Comparison of ENCODE assay signal across 1 cellular context in genomic region chr5:94111209-94112004, GRCh38.
TF ChIP-seq lines count a peak whose summit lies in the region.

No MANE protein-coding gene starts in this region.

TF ChIP-seq in K562, 482 proteins besides CTCF, POLR2A, EP300 and RAD21 (continued from another document and continues in another):
- TF ChIP-seq NCOA6 (IDR thresholded peaks at IDR 0.05) (peak; percentile 74; the same call in 1 of the 2 replicates), OTX1 (CRISPR knock-in tag; IDR thresholded peaks at IDR 0.05) (peak; percentile 35; the same call in 1 of the 2 replicates), SP1 (CRISPR knock-in tag; IDR thresholded peaks at IDR 0.05) (peak; percentile 82), EHMT2 (IDR thresholded peaks at IDR 0.05) (peak; percentile 84; the same call in 1 of the 2 replicates), ZNF175 (CRISPR knock-in tag; IDR thresholded peaks at IDR 0.05; ENCODE audit: low read depth) (0 out of 2 replicates have a peak, but pooled peaks have one; percentile 32), ZNF589 (CRISPR knock-in tag; IDR thresholded peaks at IDR 0.05; ENCODE audit: low read depth) (no peak), ZFX (CRISPR knock-in tag; IDR thresholded peaks at IDR 0.05) (peak; percentile 98), ZNF77 (CRISPR knock-in tag; IDR thresholded peaks at IDR 0.05) (no peak), CHD1 (IDR thresholded peaks at IDR 0.05; ENCODE audit: low read length) (no peak), ELF2 (CRISPR knock-in tag; IDR thresholded peaks at IDR 0.05) (peak; percentile 96), FIP1L1 (IDR thresholded peaks at IDR 0.05; ENCODE audit: low read depth, low read length, poor library complexity, severe bottlenecking) (no peak), BACH1 (tag; IDR thresholded peaks at IDR 0.05) (no peak), NR0B1 (IDR thresholded peaks at IDR 0.05; ENCODE audit: partially characterized antibody) (no peak), GABPA (tag; conservative IDR thresholded peaks at IDR 0.05; ENCODE audit: low read depth) (peak; percentile 91), GATAD2A (IDR thresholded peaks at IDR 0.05) (no peak), GATAD2B (IDR thresholded peaks at IDR 0.05; ENCODE audit: borderline replicate concordance) (peak; percentile 67; the same call in 1 of the 2 replicates), YY1 (IDR thresholded peaks at IDR 0.05; ENCODE audit: borderline replicate concordance in 1 of 3, control insufficient read depth in 1 of 3, extremely low read depth in 1 of 3, insufficient read depth in 3 of 3, insufficient read length in 1 of 3, insufficient replicate concordance in 2 of 3, low read depth in 1 of 3, low read length in 2 of 3) (peak in 1 of 3 experiments; percentile 9), E2F3 (CRISPR knock-in tag; IDR thresholded peaks at IDR 0.05) (no peak), PCBP1 (IDR thresholded peaks at IDR 0.05; ENCODE audit: low read depth, low read length, poor library complexity, severe bottlenecking) (no peak), SREBF2 (CRISPR knock-in tag; IDR thresholded peaks at IDR 0.05) (no peak), MTA2 (IDR thresholded peaks at IDR 0.05; ENCODE audit: low read depth) (no peak), HNRNPH1 (optimal IDR thresholded peaks at IDR 0.05; ENCODE audit: low read depth, low read length) (no peak), ZBTB11 (CRISPR knock-in tag; IDR thresholded peaks at IDR 0.05) (peak in 2 of 3 experiments; percentile 58 to 94; a peak in 3 of 6 replicates), NFRKB (IDR thresholded peaks at IDR 0.05; ENCODE audit: low read depth) (no peak), NR2C2 (CRISPR knock-in tag; IDR thresholded peaks at IDR 0.05) (peak; percentile 85), NR2C2 (tag; IDR thresholded peaks at IDR 0.05) (peak; percentile 97), SLC30A9 (CRISPR knock-in tag; IDR thresholded peaks at IDR 0.05) (no peak), RAD51 (IDR thresholded peaks at IDR 0.05; ENCODE audit: borderline replicate concordance, low read depth) (no peak), GTF2A2 (tag; IDR thresholded peaks at IDR 0.05) (no peak), ZNF282 (CRISPR knock-in tag; IDR thresholded peaks at IDR 0.05) (no peak), JUND (IDR thresholded peaks at IDR 0.05; ENCODE audit: borderline replicate concordance, low read depth, low read length) (peak; percentile 43; the same call in 1 of the 2 replicates), JUND (tag; IDR thresholded peaks at IDR 0.05; ENCODE audit: borderline replicate concordance, low read depth, low read length) (peak; percentile 47; the same call in 1 of the 3 replicates), ELF4 (CRISPR knock-in tag; IDR thresholded peaks at IDR 0.05) (peak; percentile 97), HDAC1 (IDR thresholded peaks at IDR 0.05) (peak in 1 of 2 experiments; percentile 84; a peak in 2 of 4 replicates), TSC22D4 (tag; IDR thresholded peaks at IDR 0.05) (no peak), ATF2 (CRISPR knock-in tag; IDR thresholded peaks at IDR 0.05) (no peak), ARID4B (CRISPR knock-in tag; IDR thresholded peaks at IDR 0.05) (peak; percentile 44; the same call in 1 of the 2 replicates), CHD4 (IDR thresholded peaks at IDR 0.05; ENCODE audit: insufficient read depth, insufficient replicate concordance, low read depth, low read length, poor library complexity, severe bottlenecking) (no peak), RERE (CRISPR knock-in tag; IDR thresholded peaks at IDR 0.05; ENCODE audit: borderline replicate concordance) (no peak), MEF2D (tag; conservative IDR thresholded peaks at IDR 0.05; ENCODE audit: low read depth) (no peak), NR3C1 (CRISPR knock-in tag; IDR thresholded peaks at IDR 0.05) (no peak), PHTF2 (CRISPR knock-in tag; IDR thresholded peaks at IDR 0.05) (no peak), ZNF124 (CRISPR knock-in tag; IDR thresholded peaks at IDR 0.05) (no peak), ZNF561 (CRISPR knock-in tag; conservative IDR thresholded peaks at IDR 0.05) (no peak), USF1 (CRISPR knock-in tag; IDR thresholded peaks at IDR 0.05) (no peak), POLR2B (IDR thresholded peaks at IDR 0.05; ENCODE audit: low read depth, partially characterized antibody) (peak; percentile 71), FUS (optimal IDR thresholded peaks at IDR 0.05; ENCODE audit: low read depth, low read length) (no peak), CLOCK (CRISPR knock-in tag; IDR thresholded peaks at IDR 0.05; ENCODE audit: borderline replicate concordance) (no peak), MCM5 (IDR thresholded peaks at IDR 0.05; ENCODE audit: low read depth) (no peak), ARNT (IDR thresholded peaks at IDR 0.05) (no peak), EP400 (IDR thresholded peaks at IDR 0.05) (peak; percentile 75)
